ENCODE assay signal across 12 cellular contexts in the genomic region with DNA sequence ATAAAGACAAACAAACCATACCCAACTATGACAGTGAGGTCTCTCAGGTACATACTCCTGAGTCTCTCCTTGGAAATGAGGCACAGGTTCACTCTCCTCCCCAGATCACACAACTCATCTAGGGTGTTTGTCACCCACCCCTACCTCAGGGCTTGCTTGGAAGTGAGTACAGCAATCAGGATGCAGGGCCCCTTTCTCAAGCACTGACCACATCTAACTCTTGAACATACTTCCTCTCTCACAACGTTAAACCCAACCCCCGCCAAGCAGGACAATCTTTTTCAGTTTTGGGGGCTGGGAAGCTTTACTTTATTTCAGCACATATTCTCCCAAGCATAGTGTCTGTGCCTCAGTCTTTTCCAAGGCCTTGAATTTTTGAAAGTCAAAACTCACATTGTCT. TPM values are rescaled to one million over a fixed set of nuclear protein-coding genes. Genes with fewer than 3 reads are reported as not detected.
DNase-seq lines count a peak whose midpoint lies in the region; ATAC-seq lines count a peak whose summit lies in the region.
"Had no signal": no experiment of that assay in that cellular context is flagged by ENCODE, and none has a peak within 500 bp of the region (broad histone marks: within the 10 kb centered on the region; RNA-seq: fewer than 3 reads in every experiment).

No MANE protein-coding gene starts in this region.

- H3K9me3 Mint-ChIP-seq in activated T-helper 1 cell treated with anti-CD3 and anti-CD28 coated beads, Interleukin-12 subunit alpha, Interleukin-12 subunit beta, Interleukin-2, Interleukin-4 antibody, amounts not matched to agents 30 ng/mL and 10 ng/mL and 1 ng/mL, durations not matched to agents 14 hours and 24 hours and 36 hours: no peaks in the 10 kb centered on the region
- H3K9me3 Mint-ChIP-seq in stimulated activated effector memory CD8-positive, alpha-beta T cell treated with anti-CD3 and anti-CD28 coated beads, Interleukin-12 subunit alpha, Interleukin-12 subunit beta, amount 100 ng/mL, for 72 hours: no peaks in the 10 kb centered on the region
- H3K9me3 Mint-ChIP-seq: neural crest cell had no signal

- H3K27ac Mint-ChIP-seq in activated T-helper 1 cell treated with anti-CD3 and anti-CD28 coated beads, Interleukin-12 subunit alpha, Interleukin-12 subunit beta, Interleukin-2, Interleukin-4 antibody, amounts not matched to agents 30 ng/mL and 10 ng/mL and 1 ng/mL, durations not matched to agents 14 hours and 24 hours and 36 hours: peak overlapping the region; percentile 41
- peak overlapping the region; percentile 79 for H3K27ac Mint-ChIP-seq in stimulated activated effector memory CD8-positive, alpha-beta T cell treated with anti-CD3 and anti-CD28 coated beads, Interleukin-12 subunit alpha, Interleukin-12 subunit beta, amount 100 ng/mL, for 72 hours

- DNase-seq in Kasumi-1 (lab: John Stamatoyannopoulos, UW): peak; percentile 82 to 86
- DNase-seq in activated T-helper 1 cell treated with anti-CD3 and anti-CD28 coated beads, Interleukin-12 subunit alpha, Interleukin-12 subunit beta, Interleukin-2, Interleukin-4 antibody, amounts not matched to agents 30 ng/mL and 10 ng/mL and 1 ng/mL, durations not matched to agents 14 hours and 24 hours and 36 hours (ENCODE audit: low spot score): no peak
- no peak for DNase-seq in stimulated activated effector memory CD8-positive, alpha-beta T cell treated with anti-CD3 and anti-CD28 coated beads, Interleukin-12 subunit alpha, Interleukin-12 subunit beta, amount 100 ng/mL, for 72 hours (ENCODE audit: low spot score in 2 of 2)
- no peak for DNase-seq in effector CD4-positive, alpha-beta T cell
- DNase-seq in NCI-H187 treated with DMSO at 0.1 percent for 48 hours (lab: John Stamatoyannopoulos, UW): no peak
- DNase-seq in NCI-H2107 treated with DMSO at 0.1 percent for 48 hours (lab: John Stamatoyannopoulos, UW; ENCODE audit: unreplicated experiment): no peak
- DNase-seq: EL, NCI-H524 treated with DMSO at 0.1 percent for 48 hours had no signal

- peak; percentile 18 for ATAC-seq in GM18498 (IDR thresholded peaks at IDR 0.05; ENCODE audit: unreplicated experiment)
- ATAC-seq in stimulated activated effector memory CD8-positive, alpha-beta T cell treated with anti-CD3 and anti-CD28 coated beads, Interleukin-12 subunit alpha, Interleukin-12 subunit beta, amount 100 ng/mL, for 72 hours: no peak

- intact Hi-C loops in activated T-helper 1 cell treated with anti-CD3 and anti-CD28 coated beads, Interleukin-12 subunit alpha, Interleukin-12 subunit beta, Interleukin-2, Interleukin-4 antibody, amounts not matched to agents 30 ng/mL and 10 ng/mL and 1 ng/mL, durations not matched to agents 14 hours and 24 hours and 36 hours (cut with micrococcal nuclease): loop anchor here (10.0 kb wide), 1 partner anchor 1612 kb away; no protein-coding TSS in a partner anchor

- peaks cover 46% of the 10 kb centered on the region for H3K4me1 Mint-ChIP-seq in activated T-helper 1 cell treated with anti-CD3 and anti-CD28 coated beads, Interleukin-12 subunit alpha, Interleukin-12 subunit beta, Interleukin-2, Interleukin-4 antibody, amounts not matched to agents 30 ng/mL and 10 ng/mL and 1 ng/mL, durations not matched to agents 14 hours and 24 hours and 36 hours (ENCODE audit: low read depth)
- H3K4me1 Mint-ChIP-seq in stimulated activated effector memory CD8-positive, alpha-beta T cell treated with anti-CD3 and anti-CD28 coated beads, Interleukin-12 subunit alpha, Interleukin-12 subunit beta, amount 100 ng/mL, for 72 hours: peaks cover 47% of the 10 kb centered on the region
- H3K4me1 Mint-ChIP-seq: neural crest cell had no signal

- no peaks in the 10 kb centered on the region for H3K27me3 Mint-ChIP-seq in activated T-helper 1 cell treated with anti-CD3 and anti-CD28 coated beads, Interleukin-12 subunit alpha, Interleukin-12 subunit beta, Interleukin-2, Interleukin-4 antibody, amounts not matched to agents 30 ng/mL and 10 ng/mL and 1 ng/mL, durations not matched to agents 14 hours and 24 hours and 36 hours (ENCODE audit: insufficient read depth)

- peaks cover 5% of the 10 kb centered on the region for H3K36me3 Mint-ChIP-seq in activated T-helper 1 cell treated with anti-CD3 and anti-CD28 coated beads, Interleukin-12 subunit alpha, Interleukin-12 subunit beta, Interleukin-2, Interleukin-4 antibody, amounts not matched to agents 30 ng/mL and 10 ng/mL and 1 ng/mL, durations not matched to agents 14 hours and 24 hours and 36 hours (ENCODE audit: low read depth)
- H3K36me3 Mint-ChIP-seq in stimulated activated effector memory CD8-positive, alpha-beta T cell treated with anti-CD3 and anti-CD28 coated beads, Interleukin-12 subunit alpha, Interleukin-12 subunit beta, amount 100 ng/mL, for 72 hours: peaks cover 23% of the 10 kb centered on the region

- H3K4me3 Mint-ChIP-seq in activated T-helper 1 cell treated with anti-CD3 and anti-CD28 coated beads, Interleukin-12 subunit alpha, Interleukin-12 subunit beta, Interleukin-2, Interleukin-4 antibody, amounts not matched to agents 30 ng/mL and 10 ng/mL and 1 ng/mL, durations not matched to agents 14 hours and 24 hours and 36 hours: no peak overlapping the region
- peak overlapping the region; percentile 26 for H3K4me3 Mint-ChIP-seq in stimulated activated effector memory CD8-positive, alpha-beta T cell treated with anti-CD3 and anti-CD28 coated beads, Interleukin-12 subunit alpha, Interleukin-12 subunit beta, amount 100 ng/mL, for 72 hours
- H3K4me3 Mint-ChIP-seq: neural crest cell had no signal

RNA-seq across cellular contexts. Expression of gene GPR65, which starts 2.5 kb away (rescaled TPM):
- total RNA-seq in activated T-helper 1 cell treated with anti-CD3 and anti-CD28 coated beads, Interleukin-12 subunit alpha, Interleukin-12 subunit beta, Interleukin-2, Interleukin-4 antibody, amounts not matched to agents 30 ng/mL and 10 ng/mL and 1 ng/mL, durations not matched to agents 14 hours and 24 hours and 36 hours: 8.0 and 8.2 TPM in 2 replicates
- total RNA-seq: cardiac muscle cell, MCF 10A, neural crest cell had no signal

RNA-seq across cellular contexts. Expression of gene GALC, which starts 9.4 kb away (rescaled TPM):
- total RNA-seq in activated T-helper 1 cell treated with anti-CD3 and anti-CD28 coated beads, Interleukin-12 subunit alpha, Interleukin-12 subunit beta, Interleukin-2, Interleukin-4 antibody, amounts not matched to agents 30 ng/mL and 10 ng/mL and 1 ng/mL, durations not matched to agents 14 hours and 24 hours and 36 hours: 8.6 and 8.7 TPM in 2 replicates

Comparison
In these comparisons a context has a peak if more than half of its experiments do, and no peak if none do; other contexts are left out.
1. DNase-seq: peak in Kasumi-1 (2 of 2); none in activated T-helper 1 cell treated with anti-CD3 and anti-CD28 coated beads, Interleukin-12 subunit alpha, Interleukin-12 subunit beta, Interleukin-2, Interleukin-4 antibody, amounts not matched to agents 30 ng/mL and 10 ng/mL and 1 ng/mL, durations not matched to agents 14 hours and 24 hours and 36 hours (single experiment), stimulated activated effector memory CD8-positive, alpha-beta T cell treated with anti-CD3 and anti-CD28 coated beads, Interleukin-12 subunit alpha, Interleukin-12 subunit beta, amount 100 ng/mL, for 72 hours (0 of 2), effector CD4-positive, alpha-beta T cell (single experiment), NCI-H187 treated with DMSO at 0.1 percent for 48 hours (single experiment) and NCI-H2107 treated with DMSO at 0.1 percent for 48 hours (single experiment).